Comparison of ENCODE assay signal across 21 cellular contexts in the genomic region with DNA sequence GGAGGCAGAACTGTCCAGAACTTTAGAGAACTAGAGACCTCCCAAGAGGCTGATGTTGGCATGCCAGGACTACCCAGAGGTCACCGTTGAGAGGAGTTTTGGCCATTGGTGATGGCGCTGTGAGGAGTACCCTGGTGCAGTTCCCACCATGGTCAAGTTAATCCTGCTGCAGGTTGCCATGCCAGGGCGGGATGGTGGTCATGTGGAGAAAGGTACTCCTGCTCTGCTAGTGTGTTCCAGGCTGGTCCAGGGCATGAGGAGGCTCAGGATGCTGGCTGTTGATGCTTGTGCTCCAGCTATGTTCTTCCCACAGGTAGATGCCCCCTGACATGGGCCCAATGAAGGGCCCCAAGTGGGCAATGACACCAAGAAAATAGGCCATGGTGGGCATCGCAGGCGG. TPM values are rescaled to one million over a fixed set of nuclear protein-coding genes. Genes with fewer than 3 reads are reported as not detected.
DNase-seq lines count a peak whose midpoint lies in the region; ATAC-seq, FAIRE-seq and TF ChIP-seq lines count a peak whose summit lies in the region.
"Had no signal": no experiment of that assay in that cellular context is flagged by ENCODE, and none has a peak within 500 bp of the region (broad histone marks: within the 10 kb centered on the region; RNA-seq: fewer than 3 reads in every experiment).

No MANE protein-coding gene starts in this region.

- no peak overlapping the region for H3K4me3 Mint-ChIP-seq in activated CD4-positive, alpha-beta memory T cell treated with anti-CD3 and anti-CD28 coated beads for 36 hours
- H3K4me3 Mint-ChIP-seq: CD4-positive, alpha-beta memory T cell; HFFc6 had no signal

- no peak for ATAC-seq in sciatic nerve
- no peak for ATAC-seq in HG03442 (IDR thresholded peaks at IDR 0.05; ENCODE audit: unreplicated experiment)

- intact Hi-C loops in sciatic nerve (cut with DNase I), result no loop called here
- intact Hi-C loops in activated CD4-positive, alpha-beta memory T cell treated with anti-CD3 and anti-CD28 coated beads for 36 hours (cut with micrococcal nuclease), result no loop called here

- no peaks in the 10 kb centered on the region for H3K36me3 ChIP-seq in bronchial epithelial cell (ENCODE audit: control insufficient read depth, insufficient read depth, low read length)
- H3K36me3 ChIP-seq: HAP-1 had no signal

- peaks cover 3% of the 10 kb centered on the region for H3K36me3 Mint-ChIP-seq in activated CD4-positive, alpha-beta memory T cell treated with anti-CD3 and anti-CD28 coated beads for 36 hours

- H3K27ac Mint-ChIP-seq in activated CD4-positive, alpha-beta memory T cell treated with anti-CD3 and anti-CD28 coated beads for 36 hours, result no peak overlapping the region
- H3K27ac Mint-ChIP-seq: HFFc6 had no signal

- peak; percentile 58 for FAIRE-seq in bronchial epithelial cell (lab: Jason Lieb, UNC)
- FAIRE-seq: GM12891 had no signal

- no peaks in the 10 kb centered on the region for H3K27me3 Mint-ChIP-seq in activated CD4-positive, alpha-beta memory T cell treated with anti-CD3 and anti-CD28 coated beads for 36 hours
- H3K27me3 Mint-ChIP-seq: CD4-positive, alpha-beta memory T cell had no signal

- DNase-seq in 8988T, result peak; percentile 15
- peak; percentile 3 for DNase-seq in H4 (ENCODE audit: low spot score)
- no peak for DNase-seq in bronchial epithelial cell (ENCODE audit: low read depth)
- DNase-seq in sciatic nerve (ENCODE audit: low spot score), result peak; percentile 58
- no peak for DNase-seq in activated CD4-positive, alpha-beta memory T cell treated with anti-CD3 and anti-CD28 coated beads for 36 hours
- no peak for DNase-seq in UCSD-AML1 (lab: John Stamatoyannopoulos, UW; ENCODE audit: unreplicated experiment)
- DNase-seq in NCI-H2107 (lab: John Stamatoyannopoulos, UW), result no peak
- DNase-seq: C1 segment of cervical spinal cord; Calu3; CD4-positive, alpha-beta memory T cell; COR-L47; DMS53; DMS79 treated with DMSO at 0.1 percent for 48 hours; GF-D8; GOT3; HFFc6 had no signal

- no peaks in the 10 kb centered on the region for H3K9me3 Mint-ChIP-seq in activated CD4-positive, alpha-beta memory T cell treated with anti-CD3 and anti-CD28 coated beads for 36 hours
- H3K9me3 Mint-ChIP-seq: CD4-positive, alpha-beta memory T cell; HFFc6 had no signal

- CTCF ChIA-PET in activated CD4-positive, alpha-beta memory T cell treated with anti-CD3 and anti-CD28 coated beads for 36 hours (lab: Charles Lee), result interaction anchor here (1.8 to 4.2 kb wide), 2 partner anchors 10 to 161 kb away, joined by 7 to 45 read pairs; no protein-coding TSS in a partner anchor

- POLR2A ChIA-PET in activated CD4-positive, alpha-beta memory T cell treated with anti-CD3 and anti-CD28 coated beads for 36 hours (lab: Charles Lee), result no interaction called here

- H3K4me1 Mint-ChIP-seq in activated CD4-positive, alpha-beta memory T cell treated with anti-CD3 and anti-CD28 coated beads for 36 hours (ENCODE audit: low read depth), result no peaks in the 10 kb centered on the region

- H3K27me3 ChIP-seq in bronchial epithelial cell (ENCODE audit: control insufficient read depth, insufficient read depth, low read length), result no peaks in the 10 kb centered on the region

- no peak overlapping the region for H3K4me3 ChIP-seq in bronchial epithelial cell (ENCODE audit: low read depth, low read length)
- H3K4me3 ChIP-seq: HAP-1 had no signal

- TF ChIP-seq CTCF in bronchial epithelial cell (IDR thresholded peaks at IDR 0.05; ENCODE audit: insufficient read depth, low read length, severe bottlenecking), result no peak

RNA-seq across cellular contexts. Expression of a gene that starts 4.1 kb away (rescaled TPM):
- 11.3 and 20.3 TPM in 2 replicates for total RNA-seq in H4 (2014; rRNA removed; shearing (Covaris generic))
- total RNA-seq in bronchial epithelial cell (5.4 and 7.1 TPM in 2 replicates), sciatic nerve (42.8 TPM)
- total RNA-seq in activated CD4-positive, alpha-beta memory T cell treated with anti-CD3 and anti-CD28 coated beads for 36 hours, result 10 to 100 TPM; 44.0 to 44.8 TPM

RNA-seq across cellular contexts. Expression of a gene that starts 50.4 kb away (rescaled TPM):
- total RNA-seq in H4 (2014; rRNA removed; shearing (Covaris generic)), result not detected in 2 replicates
- total RNA-seq in bronchial epithelial cell, result not detected in 2 replicates
- not detected for total RNA-seq in sciatic nerve
- total RNA-seq in activated CD4-positive, alpha-beta memory T cell treated with anti-CD3 and anti-CD28 coated beads for 36 hours, result not detected
- total RNA-seq: Calu3; CD4-positive, alpha-beta memory T cell; Daoy; G401; HFFc6 had no signal

RNA-seq across cellular contexts. Expression of a gene that starts 52.5 kb away (rescaled TPM):
- 12.3 and 16.1 TPM in 2 replicates for total RNA-seq in H4 (2014; rRNA removed; shearing (Covaris generic))
- total RNA-seq in bronchial epithelial cell, result 2.9 and 11.3 TPM in 2 replicates
- 9.6 TPM for total RNA-seq in sciatic nerve
- 10 to 100 TPM; 18.0 to 20.6 TPM for total RNA-seq in activated CD4-positive, alpha-beta memory T cell treated with anti-CD3 and anti-CD28 coated beads for 36 hours

RNA-seq across cellular contexts. Expression of a gene that starts 57.9 kb away (rescaled TPM):
- 15.5 and 21.3 TPM in 2 replicates for total RNA-seq in H4 (2014; rRNA removed; shearing (Covaris generic))
- 24.5 TPM in 2 replicates for total RNA-seq in bronchial epithelial cell
- total RNA-seq in sciatic nerve, result 111 TPM
- total RNA-seq in activated CD4-positive, alpha-beta memory T cell treated with anti-CD3 and anti-CD28 coated beads for 36 hours, result 100 to 1,000 TPM; 110 to 118 TPM

Comparison
In these comparisons a context has a peak if more than half of its experiments do, and no peak if none do; other contexts are left out.
1. DNase-seq: peak in 8988T (single experiment), H4 (single experiment) and sciatic nerve (single experiment); none in bronchial epithelial cell (single experiment), activated CD4-positive, alpha-beta memory T cell treated with anti-CD3 and anti-CD28 coated beads for 36 hours (single experiment), UCSD-AML1 (single experiment) and NCI-H2107 (single experiment).